ENCODE assay signal across 1 cellular context in the genomic region with DNA sequence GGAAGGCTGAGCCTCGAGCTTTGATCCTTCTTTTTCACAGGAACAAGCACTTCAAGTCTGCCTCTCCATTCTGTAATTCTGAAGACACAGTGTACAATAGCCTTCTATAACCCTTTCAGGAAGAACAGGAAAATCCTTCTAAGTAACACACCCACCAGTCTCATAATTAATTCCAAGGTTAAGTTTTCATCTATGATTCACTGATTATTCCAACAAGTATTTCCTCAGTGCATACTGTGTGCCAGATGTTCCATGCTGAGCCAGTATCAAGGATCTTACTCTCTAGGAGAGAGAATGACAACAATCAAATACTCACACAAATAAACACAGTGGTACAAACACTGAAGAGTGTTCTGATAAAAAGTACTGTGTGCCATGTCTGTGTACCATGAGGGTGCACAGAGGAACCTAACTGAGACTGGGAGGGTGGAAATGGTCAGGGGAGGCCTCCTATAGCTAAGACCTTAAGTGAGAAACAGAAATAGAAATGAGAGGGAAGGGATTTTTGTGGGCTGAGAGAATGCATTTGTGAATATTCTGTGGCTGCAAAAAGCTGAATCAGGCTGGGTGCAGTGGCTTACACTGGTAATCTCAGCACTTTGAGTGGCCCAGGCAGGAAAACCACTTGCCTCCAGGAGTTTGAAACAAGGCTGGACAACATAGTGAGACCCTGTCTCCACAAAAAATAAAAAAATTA.
TF ChIP-seq lines count a peak whose summit lies in the region.

No MANE protein-coding gene starts in this region.

TF ChIP-seq in K562, 482 proteins besides CTCF, POLR2A, EP300 and RAD21:
- TF ChIP-seq TEAD2 (tag; IDR thresholded peaks at IDR 0.05), result no peak
- TF ChIP-seq ZNF512 (tag; IDR thresholded peaks at IDR 0.05), result no peak
- TF ChIP-seq, protein P1, sequence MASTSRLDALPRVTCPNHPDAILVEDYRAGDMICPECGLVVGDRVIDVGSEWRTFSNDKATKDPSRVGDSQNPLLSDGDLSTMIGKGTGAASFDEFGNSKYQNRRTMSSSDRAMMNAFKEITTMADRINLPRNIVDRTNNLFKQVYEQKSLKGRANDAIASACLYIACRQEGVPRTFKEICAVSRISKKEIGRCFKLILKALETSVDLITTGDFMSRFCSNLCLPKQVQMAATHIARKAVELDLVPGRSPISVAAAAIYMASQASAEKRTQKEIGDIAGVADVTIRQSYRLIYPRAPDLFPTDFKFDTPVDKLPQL (IDR thresholded peaks at IDR 0.05; ENCODE audit: extremely low read depth, insufficient read length), result no peak
- no peak for TF ChIP-seq THAP12 (CRISPR knock-in tag; IDR thresholded peaks at IDR 0.05)
- TF ChIP-seq TAF1 (IDR thresholded peaks at IDR 0.05; ENCODE audit: control insufficient read depth, extremely low read depth, insufficient read depth, low read length, severe bottlenecking), result no peak
- TF ChIP-seq NFE2 (IDR thresholded peaks at IDR 0.05; ENCODE audit: low read depth), result no peak
- TF ChIP-seq ZNF699 (CRISPR knock-in tag; IDR thresholded peaks at IDR 0.05; ENCODE audit: insufficient replicate concordance), result no peak
- no peak for TF ChIP-seq HMG20A (CRISPR knock-in tag; conservative IDR thresholded peaks at IDR 0.05)
- no peak for TF ChIP-seq SRSF3 (IDR thresholded peaks at IDR 0.05; ENCODE audit: insufficient read depth, low read length)
- no peak for TF ChIP-seq BCL6 (CRISPR knock-in tag; IDR thresholded peaks at IDR 0.05)
- TF ChIP-seq FOSL1 (tag; conservative IDR thresholded peaks at IDR 0.05), result no peak
- no peak for TF ChIP-seq RBM39 (optimal IDR thresholded peaks at IDR 0.05; ENCODE audit: low read depth, low read length)
TF ChIP-seq in K562: peak in this region for 0.
